17 cellular contexts compared by ENCODE assay signal in the genomic region with DNA sequence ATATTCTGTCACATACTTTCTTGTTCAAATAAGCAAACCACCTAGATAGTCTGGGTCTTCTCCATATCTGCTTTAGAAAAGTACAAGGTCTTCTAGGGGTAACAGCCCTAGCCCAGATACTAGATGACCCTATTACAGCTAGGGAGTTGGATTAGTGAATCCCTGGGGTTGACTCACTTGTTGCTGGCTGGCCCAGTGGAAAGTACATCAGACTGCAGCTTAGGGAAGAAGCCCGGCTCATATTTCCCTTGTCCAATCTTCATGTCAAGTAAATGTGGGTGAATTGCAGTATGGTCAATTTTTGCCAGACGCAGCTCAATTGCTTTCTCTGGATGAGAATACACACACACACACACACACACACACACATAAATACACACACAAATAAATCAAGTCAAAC.
DNase-seq lines count a peak whose midpoint lies in the region; ATAC-seq and TF ChIP-seq lines count a peak whose summit lies in the region.
"Had no signal": no experiment of that assay in that cellular context is flagged by ENCODE, and none has a peak within 500 bp of the region (broad histone marks: within the 10 kb centered on the region; RNA-seq: fewer than 3 reads in every experiment).

No MANE protein-coding gene starts in this region.

- H3K4me3 ChIP-seq in RWPE2 (ENCODE audit: severe bottlenecking) (no peak overlapping the region), tibial artery (no peak overlapping the region), A673 (ENCODE audit: low read depth, low read length, poor library complexity, severe bottlenecking) (no peak overlapping the region)
- H3K4me3 ChIP-seq: dorsolateral prefrontal cortex, heart left ventricle, transverse colon had no signal

- no peaks in the 10 kb centered on the region for H3K9me3 ChIP-seq in RWPE2 (ENCODE audit: severe bottlenecking)
- no peaks in the 10 kb centered on the region for H3K9me3 ChIP-seq in tibial artery
- no peaks in the 10 kb centered on the region for H3K9me3 ChIP-seq in A673 (ENCODE audit: low read depth, low read length, poor library complexity, severe bottlenecking)
- H3K9me3 ChIP-seq: heart left ventricle, transverse colon had no signal

- H3K27ac ChIP-seq in RWPE2 (ENCODE audit: poor library complexity, severe bottlenecking) (peak overlapping the region; percentile 18), epithelial cell of prostate (peak overlapping the region; percentile 42), tibial artery (no peak overlapping the region), A673 (ENCODE audit: low read depth, low read length, poor library complexity, severe bottlenecking) (no peak overlapping the region)
- H3K27ac ChIP-seq: heart left ventricle, transverse colon had no signal

- POLR2A ChIA-PET in A673 (lab: Charles Lee; ENCODE audit: low non-redundant PET), result no interaction called here

- DNase-seq in GM03348 (ENCODE audit: low spot score) (peak; percentile 51), RWPE2 (ENCODE audit: low spot score) (no peak), epithelial cell of prostate (ENCODE audit: low read depth, low spot score) (no peak), myocyte (ENCODE audit: low read depth) (peak; percentile 47), tibial artery (no peak), DMS53 treated with DMSO at 0.1 percent for 48 hours (lab: John Stamatoyannopoulos, UW; ENCODE audit: unreplicated experiment) (no peak), A673 (ENCODE audit: low spot score) (no peak)
- DNase-seq in stimulated activated CD4-positive, alpha-beta T cell treated with anti-CD3 and anti-CD28 coated beads, Interleukin-4, amount 100 ng/mL, for 24 hours, result no peak
- DNase-seq: activated CD4-positive, alpha-beta T cell treated with anti-CD3 and anti-CD28 coated beads, Interleukin-2, amount 10 ng/mL, durations not matched to agents 24 days and 14 days; dorsolateral prefrontal cortex; heart left ventricle; left cardiac atrium; naive thymus-derived CD4-positive, alpha-beta T cell; NCI-H2029; right cardiac atrium; stimulated activated CD4-positive, alpha-beta T cell treated with anti-CD3 and anti-CD28 coated beads, Interleukin-2, amount 100 ng/mL, for 48 hours; transverse colon had no signal

- H3K4me1 ChIP-seq in RWPE2 (ENCODE audit: insufficient read depth, poor library complexity, severe bottlenecking), result no peaks in the 10 kb centered on the region
- no peaks in the 10 kb centered on the region for H3K4me1 ChIP-seq in tibial artery
- no peaks in the 10 kb centered on the region for H3K4me1 ChIP-seq in A673 (ENCODE audit: insufficient read depth, low read length, poor library complexity, severe bottlenecking)
- H3K4me1 ChIP-seq: transverse colon had no signal

- CTCF ChIA-PET in A673 (lab: Charles Lee), result interaction anchor here (0.5 kb wide), 1 partner anchor 51 kb away, joined by 3 read pairs; no protein-coding TSS in a partner anchor

- TF ChIP-seq CTCF in RWPE2 (IDR thresholded peaks at IDR 0.05; ENCODE audit: poor library complexity, severe bottlenecking), result no peak
- TF ChIP-seq CTCF in tibial artery (IDR thresholded peaks at IDR 0.05), result no peak
- no peak for TF ChIP-seq CTCF in A673 (conservative IDR thresholded peaks at IDR 0.05; ENCODE audit: low read depth, low read length)

- H3K36me3 ChIP-seq in RWPE2 (ENCODE audit: low read depth), result peaks cover 45% of the 10 kb centered on the region
- peaks cover 28 to 51% (median 32%) of the 10 kb centered on the region in 3 donors for H3K36me3 ChIP-seq in tibial artery
- peaks cover 26% of the 10 kb centered on the region for H3K36me3 ChIP-seq in A673 (ENCODE audit: insufficient read depth, low read length, poor library complexity, severe bottlenecking)
- H3K36me3 ChIP-seq: transverse colon had no signal

- ATAC-seq in RWPE2 (ENCODE audit: low read depth), result peak; percentile 61; the same call in 1 of the 3 replicates
- ATAC-seq: left cardiac atrium; naive thymus-derived CD4-positive, alpha-beta T cell had no signal

- intact Hi-C loops in tibial artery (cut with DNase I; ENCODE audit: low total_unique reads) (no loop called here), A673 (cut with micrococcal nuclease; ENCODE audit: unreplicated experiment) (no loop called here)

- H3K27me3 ChIP-seq in RWPE2 (ENCODE audit: insufficient read depth, poor library complexity, severe bottlenecking) (no peaks in the 10 kb centered on the region), tibial artery (no peaks in the 10 kb centered on the region), A673 (replicated peaks; ENCODE audit: insufficient read depth, low read depth, low read length, poor library complexity) (no peaks in the 10 kb centered on the region)
- H3K27me3 ChIP-seq: dorsolateral prefrontal cortex, heart left ventricle, transverse colon had no signal

- no TSS peak for BruUV-seq in A673 (replicated peaks; lab: Mats Ljungman, UMichigan)

Comparison
In these comparisons a context has a peak if more than half of its experiments do, and no peak if none do; other contexts are left out.
1. DNase-seq: peak in GM03348 (single experiment) and myocyte (single experiment); none in RWPE2 (single experiment), epithelial cell of prostate (single experiment), tibial artery (0 of 2), DMS53 treated with DMSO at 0.1 percent for 48 hours (single experiment), A673 (single experiment) and stimulated activated CD4-positive, alpha-beta T cell treated with anti-CD3 and anti-CD28 coated beads, Interleukin-4, amount 100 ng/mL, for 24 hours (single experiment).
2. H3K27ac ChIP-seq: peak in RWPE2 (single experiment) and epithelial cell of prostate (single experiment); none in tibial artery (0 of 2) and A673 (single experiment).